In genomic region chr22:19523240-19524169, GRCh38 we compare ENCODE assay signal across 8 cellular contexts. TPM values are rescaled to one million over a fixed set of nuclear protein-coding genes. Genes with fewer than 3 reads are reported as not detected.
DNase-seq lines count a peak whose midpoint lies in the region; ATAC-seq, FAIRE-seq and TF ChIP-seq lines count a peak whose summit lies in the region.

No MANE protein-coding gene starts in this region.

- no peaks in the 10 kb centered on the region for H3K9me3 Mint-ChIP-seq in CD4-positive, CD25-positive, alpha-beta regulatory T cell
- no peaks in the 10 kb centered on the region for H3K9me3 Mint-ChIP-seq in type B pancreatic cell

- peak overlapping the region in 2 of 4 donors; percentile 65 to 84 for H3K4me3 Mint-ChIP-seq in CD4-positive, CD25-positive, alpha-beta regulatory T cell
- peak overlapping the region; percentile 83 for H3K4me3 Mint-ChIP-seq in type B pancreatic cell

- H3K36me3 Mint-ChIP-seq in CD4-positive, CD25-positive, alpha-beta regulatory T cell: no peaks in the 10 kb centered on the region
- H3K36me3 Mint-ChIP-seq in type B pancreatic cell: no peaks in the 10 kb centered on the region

- H3K27ac Mint-ChIP-seq in CD4-positive, CD25-positive, alpha-beta regulatory T cell: no peak overlapping the region
- H3K27ac Mint-ChIP-seq in type B pancreatic cell: no peak overlapping the region

- peak in 2 of 3 donors; percentile 6 to 60 for DNase-seq in CD4-positive, CD25-positive, alpha-beta regulatory T cell
- peak; percentile 15 for DNase-seq in MV-4-11 (lab: John Stamatoyannopoulos, UW)
- DNase-seq in bronchial epithelial cell (ENCODE audit: low read depth): no peak
- DNase-seq in left lung: no peak
- peak; percentile 70 for DNase-seq in type B pancreatic cell (ENCODE audit: extremely low spot score, unreplicated experiment)
- no peak for DNase-seq in NCI-H345 (lab: John Stamatoyannopoulos, UW)
- DNase-seq in NCI-H2196 treated with DMSO at 0.1 percent for 48 hours (lab: John Stamatoyannopoulos, UW; ENCODE audit: unreplicated experiment): no peak

- TF ChIP-seq CTCF in bronchial epithelial cell (IDR thresholded peaks at IDR 0.05; ENCODE audit: insufficient read depth, low read length, severe bottlenecking) (peak; percentile 17), left lung (IDR thresholded peaks at IDR 0.05) (no peak), type B pancreatic cell (conservative IDR thresholded peaks at IDR 0.05) (peak; percentile 30)

- H3K27ac ChIP-seq in CD4-positive, CD25-positive, alpha-beta regulatory T cell (ENCODE audit: insufficient read depth, low read length, poor library complexity, severe bottlenecking): no peak overlapping the region
- peak overlapping the region; percentile 53 to 83 for H3K27ac ChIP-seq in left lung

- H3K4me3 ChIP-seq in CD4-positive, CD25-positive, alpha-beta regulatory T cell (ENCODE audit: low read depth, low read length): no peak overlapping the region
- H3K4me3 ChIP-seq in bronchial epithelial cell (ENCODE audit: low read depth, low read length): peak overlapping the region; percentile 24
- peak overlapping the region; percentile 25 to 48 for H3K4me3 ChIP-seq in left lung

- peaks cover 18% of the 10 kb centered on the region for H3K4me1 ChIP-seq in CD4-positive, CD25-positive, alpha-beta regulatory T cell (ENCODE audit: control insufficient read depth, insufficient read depth, low read length, poor library complexity, severe bottlenecking)
- H3K4me1 ChIP-seq in left lung: peaks cover 5 to 35% of the 10 kb centered on the region in 2 donors

- ATAC-seq in CD4-positive, CD25-positive, alpha-beta regulatory T cell (ENCODE audit: low read depth in 2 of 2): peak; percentile 44 to 45
- peak; percentile 39 for ATAC-seq in left lung
- ATAC-seq in HG02678 (IDR thresholded peaks at IDR 0.05; ENCODE audit: unreplicated experiment): no peak

- FAIRE-seq in bronchial epithelial cell (lab: Jason Lieb, UNC): no peak

- peaks cover 21% of the 10 kb centered on the region for H3K27me3 Mint-ChIP-seq in CD4-positive, CD25-positive, alpha-beta regulatory T cell
- H3K27me3 Mint-ChIP-seq in type B pancreatic cell: peaks cover 44% of the 10 kb centered on the region

- H3K9me3 ChIP-seq in CD4-positive, CD25-positive, alpha-beta regulatory T cell (ENCODE audit: control insufficient read depth in 2 of 2, low read length in 2 of 2): no peaks in the 10 kb centered on the region
- no peaks in the 10 kb centered on the region for H3K9me3 ChIP-seq in left lung

- intact Hi-C loops in left lung (cut with DNase I): no loop called here

- H3K36me3 ChIP-seq in CD4-positive, CD25-positive, alpha-beta regulatory T cell (ENCODE audit: control insufficient read depth, insufficient read depth, low read length): no peaks in the 10 kb centered on the region
- H3K36me3 ChIP-seq in bronchial epithelial cell (ENCODE audit: control insufficient read depth, insufficient read depth, low read length): no peaks in the 10 kb centered on the region
- peaks cover 0 to 7% of the 10 kb centered on the region in 2 donors for H3K36me3 ChIP-seq in left lung

- H3K4me1 Mint-ChIP-seq in CD4-positive, CD25-positive, alpha-beta regulatory T cell: peaks cover 0 to 17% (median 3%) of the 10 kb centered on the region in 4 donors
- H3K4me1 Mint-ChIP-seq in type B pancreatic cell (ENCODE audit: unreplicated experiment): peaks cover 4% of the 10 kb centered on the region

- H3K27me3 ChIP-seq in CD4-positive, CD25-positive, alpha-beta regulatory T cell (ENCODE audit: control insufficient read depth, insufficient read depth, low read length): no peaks in the 10 kb centered on the region
- peaks cover 11% of the 10 kb centered on the region for H3K27me3 ChIP-seq in bronchial epithelial cell (ENCODE audit: control insufficient read depth, insufficient read depth, low read length)
- peaks cover 31 to 44% of the 10 kb centered on the region in 2 donors for H3K27me3 ChIP-seq in left lung

RNA-seq across cellular contexts. Expression of gene CLDN5, which starts 0.7 kb away (rescaled TPM):
- 1.7 TPM for total RNA-seq in CD4-positive, CD25-positive, alpha-beta regulatory T cell
- 1 to 10 TPM in 3 of 4 donors, under 1 TPM in 1; 0.84 to 2.3 (median 1.7) TPM for polyA plus RNA-seq in CD4-positive, CD25-positive, alpha-beta regulatory T cell
- total RNA-seq in bronchial epithelial cell (0.38 and 2.4 TPM in 2 replicates), left lung (10 to 100 TPM; 86.9 to 89.7 TPM), type B pancreatic cell (ENCODE audit: low replicate concordance) (1.00 and 2.2 TPM in 2 replicates)

RNA-seq across cellular contexts. Expression of gene CDC45, which starts 43.8 kb away (rescaled TPM):
- 2.7 TPM for total RNA-seq in CD4-positive, CD25-positive, alpha-beta regulatory T cell
- 1 to 10 TPM in 3 of 4 donors, under 1 TPM in 1; 0.56 to 3.4 (median 1.9) TPM for polyA plus RNA-seq in CD4-positive, CD25-positive, alpha-beta regulatory T cell
- total RNA-seq in bronchial epithelial cell: 0.26 and 1.2 TPM in 2 replicates
- total RNA-seq in left lung: 10 to 100 TPM in 1 of 2 donors, 1 to 10 TPM in 1; 6.5 to 11.8 TPM
- 10.6 and 19.0 TPM in 2 replicates for total RNA-seq in type B pancreatic cell (ENCODE audit: low replicate concordance)

RNA-seq across cellular contexts. Expression of gene UFD1, which starts 44.5 kb away (rescaled TPM):
- 97.7 TPM for total RNA-seq in CD4-positive, CD25-positive, alpha-beta regulatory T cell
- 100 to 1,000 TPM; 113 to 146 (median 127) TPM for polyA plus RNA-seq in CD4-positive, CD25-positive, alpha-beta regulatory T cell
- total RNA-seq in bronchial epithelial cell (66.9 and 77.8 TPM in 2 replicates), left lung (10 to 100 TPM; 41.7 to 72.9 TPM), type B pancreatic cell (ENCODE audit: low replicate concordance) (52.4 and 56.1 TPM in 2 replicates)

Comparison
In these comparisons a context has a peak if more than half of its experiments do, and no peak if none do; other contexts are left out.
1. DNase-seq: peak in CD4-positive, CD25-positive, alpha-beta regulatory T cell (2 of 3), MV-4-11 (single experiment) and type B pancreatic cell (single experiment); none in bronchial epithelial cell (single experiment), left lung (0 of 2), NCI-H345 (single experiment) and NCI-H2196 treated with DMSO at 0.1 percent for 48 hours (single experiment).
2. CTCF ChIP-seq: peak in bronchial epithelial cell (single experiment) and type B pancreatic cell (single experiment); none in left lung (0 of 2).
3. RNA of gene CLDN5, which starts 0.7 kb away (total RNA-seq): 86.9 to 89.7 TPM in left lung; 0.38 to 2.4 TPM in bronchial epithelial cell, 1.00 to 2.2 TPM in type B pancreatic cell and 1.7 TPM in CD4-positive, CD25-positive, alpha-beta regulatory T cell (single experiment); every median in the first group is over 10 times any median in the second.